Comparison of ENCODE assay signal across 8 cellular contexts in genomic region chr1:26922201-26922729, GRCh38. TPM values are rescaled to one million over a fixed set of nuclear protein-coding genes. Genes with fewer than 3 reads are reported as not detected.
DNase-seq lines count a peak whose midpoint lies in the region; ATAC-seq and TF ChIP-seq lines count a peak whose summit lies in the region.

No MANE protein-coding gene starts in this region.

- H3K36me3 Mint-ChIP-seq in activated naive CD4-positive, alpha-beta T cell treated with anti-CD3 and anti-CD28 coated beads, Interleukin-2, amount 10 ng/mL, durations not matched to agents 7 days and 5 days, result peaks cover 20% of the 10 kb centered on the region
- H3K36me3 Mint-ChIP-seq in glutamatergic neuron (ENCODE audit: unreplicated experiment), result no peaks in the 10 kb centered on the region

- peak overlapping the region; percentile 87 to 97 (median 92) for H3K9ac ChIP-seq in skeletal muscle tissue (ENCODE audit: low read depth in 1 of 3, low read length in 3 of 3)

- H3K9me3 ChIP-seq in WERI-Rb-1 (ENCODE audit: severe bottlenecking) (no peaks in the 10 kb centered on the region), skeletal muscle tissue (ENCODE audit: control insufficient read depth in 3 of 3, low read length in 3 of 3) (no peaks in the 10 kb centered on the region)

- no peak for DNase-seq in activated naive CD4-positive, alpha-beta T cell treated with anti-CD3 and anti-CD28 coated beads, Interleukin-2, amount 10 ng/mL, durations not matched to agents 7 days and 5 days
- no peak for DNase-seq in activated naive CD4-positive, alpha-beta T cell treated with anti-CD3 and anti-CD28 coated beads, Interleukin-2, amount 50 U/mL, for 16 hours
- DNase-seq in WERI-Rb-1, result no peak
- DNase-seq in glutamatergic neuron, result no peak
- DNase-seq in GM20000 (ENCODE audit: low spot score), result no peak
- no peak for DNase-seq in H4 (ENCODE audit: low spot score)

- peaks cover 40% of the 10 kb centered on the region for H3K4me1 Mint-ChIP-seq in activated naive CD4-positive, alpha-beta T cell treated with anti-CD3 and anti-CD28 coated beads, Interleukin-2, amount 10 ng/mL, durations not matched to agents 7 days and 5 days
- H3K4me1 Mint-ChIP-seq in glutamatergic neuron (ENCODE audit: low read depth, unreplicated experiment), result peaks cover 4% of the 10 kb centered on the region

- no peak for ATAC-seq in HG02642 (IDR thresholded peaks at IDR 0.05; ENCODE audit: poor library complexity, unreplicated experiment)

- H3K9me3 Mint-ChIP-seq in activated naive CD4-positive, alpha-beta T cell treated with anti-CD3 and anti-CD28 coated beads, Interleukin-2, amount 10 ng/mL, durations not matched to agents 7 days and 5 days, result no peaks in the 10 kb centered on the region
- H3K9me3 Mint-ChIP-seq in glutamatergic neuron (ENCODE audit: unreplicated experiment), result peaks cover 3% of the 10 kb centered on the region

- no peaks in the 10 kb centered on the region for H3K27me3 ChIP-seq in WERI-Rb-1 (ENCODE audit: insufficient read depth, low read depth, severe bottlenecking)
- no peaks in the 10 kb centered on the region for H3K27me3 ChIP-seq in skeletal muscle tissue (ENCODE audit: control insufficient read depth in 3 of 3, insufficient read depth in 3 of 3, low read length in 3 of 3)

- H3K4me1 ChIP-seq in skeletal muscle tissue (ENCODE audit: control insufficient read depth in 3 of 3, insufficient read depth in 3 of 3, low read length in 3 of 3), result peaks cover 15 to 24% (median 17%) of the 10 kb centered on the region in 3 donors

- TF ChIP-seq CTCF in WERI-Rb-1 (IDR thresholded peaks at IDR 0.05; ENCODE audit: low read depth, low read length), result no peak
- no peak for TF ChIP-seq CTCF in glutamatergic neuron (IDR thresholded peaks at IDR 0.05; ENCODE audit: partially characterized antibody, unreplicated experiment)
- TF ChIP-seq CTCF in GM20000 (IDR thresholded peaks at IDR 0.05; ENCODE audit: extremely low read depth, missing control alignments), result no peak

- H3K4me3 Mint-ChIP-seq in activated naive CD4-positive, alpha-beta T cell treated with anti-CD3 and anti-CD28 coated beads, Interleukin-2, amount 10 ng/mL, durations not matched to agents 7 days and 5 days, result peak overlapping the region; percentile 95
- peak overlapping the region; percentile 90 for H3K4me3 Mint-ChIP-seq in glutamatergic neuron (ENCODE audit: unreplicated experiment)

- H3K36me3 ChIP-seq in WERI-Rb-1, result peaks cover 42% of the 10 kb centered on the region
- H3K36me3 ChIP-seq in skeletal muscle tissue (ENCODE audit: control insufficient read depth in 3 of 3, insufficient read depth in 3 of 3, low read length in 3 of 3), result peaks cover 14 to 18% (median 17%) of the 10 kb centered on the region in 3 donors

- peak overlapping the region; percentile 86 for H3K27ac Mint-ChIP-seq in activated naive CD4-positive, alpha-beta T cell treated with anti-CD3 and anti-CD28 coated beads, Interleukin-2, amount 10 ng/mL, durations not matched to agents 7 days and 5 days
- no peak overlapping the region for H3K27ac Mint-ChIP-seq in glutamatergic neuron (ENCODE audit: unreplicated experiment)

- H3K27ac ChIP-seq in WERI-Rb-1, result peak overlapping the region; percentile 85
- H3K27ac ChIP-seq in skeletal muscle tissue (ENCODE audit: low read depth, low read length), result peak overlapping the region; percentile 79

- H3K27me3 Mint-ChIP-seq in activated naive CD4-positive, alpha-beta T cell treated with anti-CD3 and anti-CD28 coated beads, Interleukin-2, amount 10 ng/mL, durations not matched to agents 7 days and 5 days, result no peaks in the 10 kb centered on the region
- peaks cover 3% of the 10 kb centered on the region for H3K27me3 Mint-ChIP-seq in glutamatergic neuron (ENCODE audit: unreplicated experiment)

- H3K4me3 ChIP-seq in WERI-Rb-1 (ENCODE audit: low read depth, low read length), result peak overlapping the region; percentile 86
- peak overlapping the region; percentile 77 to 99 (median 98) for H3K4me3 ChIP-seq in skeletal muscle tissue (ENCODE audit: low read length in 3 of 3)

- CTCF ChIA-PET in activated naive CD4-positive, alpha-beta T cell treated with anti-CD3 and anti-CD28 coated beads, Interleukin-2, amount 10 ng/mL, durations not matched to agents 7 days and 5 days (lab: Charles Lee), result no interaction called here

RNA-seq across cellular contexts. Expression of gene NUDC, which starts 0.7 kb away (rescaled TPM):
- total RNA-seq in glutamatergic neuron (ENCODE audit: unreplicated experiment) (53.2 TPM), skeletal muscle tissue (17.7 TPM)
- 44.2 and 55.1 TPM in 2 replicates for total RNA-seq in H4 (2014; rRNA removed; shearing (Covaris generic))

RNA-seq across cellular contexts. Expression of gene NR0B2, which starts 8.5 kb away (rescaled TPM):
- total RNA-seq in glutamatergic neuron (ENCODE audit: unreplicated experiment) (not detected), skeletal muscle tissue (not detected)
- total RNA-seq in H4 (2014; rRNA removed; shearing (Covaris generic)), result not detected in 2 replicates

RNA-seq across cellular contexts. Expression of gene GPATCH3, which starts 22.0 kb away (rescaled TPM):
- total RNA-seq in glutamatergic neuron (ENCODE audit: unreplicated experiment) (17.3 TPM), skeletal muscle tissue (15.7 TPM)
- 5.1 and 15.9 TPM in 2 replicates for total RNA-seq in H4 (2014; rRNA removed; shearing (Covaris generic))

RNA-seq across cellular contexts. Expression of gene GPN2, which starts 32.2 kb away (rescaled TPM):
- total RNA-seq in glutamatergic neuron (ENCODE audit: unreplicated experiment) (21.4 TPM), skeletal muscle tissue (6.3 TPM)
- 13.0 and 14.2 TPM in 2 replicates for total RNA-seq in H4 (2014; rRNA removed; shearing (Covaris generic))

RNA-seq across cellular contexts. Expression of gene KDF1, which starts 38.0 kb away (rescaled TPM):
- total RNA-seq in glutamatergic neuron (ENCODE audit: unreplicated experiment) (1.2 TPM), skeletal muscle tissue (not detected)
- not detected in 2 replicates for total RNA-seq in H4 (2014; rRNA removed; shearing (Covaris generic))
